8 cellular contexts compared by ENCODE assay signal in the genomic region with DNA sequence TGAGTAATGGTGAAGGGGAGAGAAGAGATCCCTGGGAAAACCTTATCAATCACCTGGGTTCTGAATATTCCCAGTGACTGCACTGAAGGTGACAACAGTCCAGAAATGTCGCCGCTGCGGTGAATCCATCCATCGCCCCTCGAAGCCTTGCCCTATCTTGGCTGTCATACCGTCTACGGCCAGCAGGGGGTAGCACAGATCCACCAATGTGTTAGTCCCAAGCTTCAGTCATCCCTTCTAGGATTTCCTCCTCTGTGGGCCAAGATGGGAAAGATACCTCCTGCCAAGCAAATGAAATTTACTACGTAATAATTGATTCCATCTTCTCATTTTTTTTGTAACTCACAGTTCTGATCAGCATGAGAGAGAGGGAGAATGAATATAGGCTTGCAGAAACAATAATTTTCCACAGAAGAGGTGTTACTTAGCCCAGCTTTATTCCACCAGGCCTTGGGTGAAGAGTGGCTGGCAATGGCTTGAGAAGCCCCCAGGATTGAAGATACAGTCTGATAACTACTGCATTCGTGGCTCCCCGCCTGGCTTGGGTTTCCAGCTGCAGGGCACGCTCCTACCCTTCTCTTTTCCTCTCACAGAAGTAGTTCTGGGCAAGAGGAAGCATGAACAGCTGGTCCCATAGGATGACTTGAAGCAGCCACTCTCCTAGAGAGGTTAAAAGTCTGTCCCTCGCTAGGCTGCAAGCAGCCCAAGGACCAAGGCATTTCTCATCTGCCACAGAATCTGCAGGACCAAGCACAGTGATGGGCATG. TPM values are rescaled to one million over a fixed set of nuclear protein-coding genes. Genes with fewer than 3 reads are reported as not detected.
DNase-seq lines count a peak whose midpoint lies in the region; ATAC-seq and TF ChIP-seq lines count a peak whose summit lies in the region.

No MANE protein-coding gene starts in this region.

- CTCF ChIA-PET in HEK293T (lab: Yijun Ruan, JAX), result interaction anchor here (0.7 to 3.2 kb wide), 17 partner anchors 9 to 174 kb away, joined by 3 to 25 read pairs (median 5); partner anchors contain the start of gene ACBD4

- H3K9me3 ChIP-seq in left lung, result no peaks in the 10 kb centered on the region

- DNase-seq in AG20443 (ENCODE audit: low spot score) (peak; percentile 85), HEK293T (ENCODE audit: extremely low spot score) (peak; percentile 86), NCI-H526 (lab: John Stamatoyannopoulos, UW) (peak; percentile 68 to 92), choroid plexus epithelial cell (ENCODE audit: low read depth) (peak; percentile 87), left lung (peak; percentile 83 to 92)
- DNase-seq in activated CD4-positive, alpha-beta T cell treated with anti-CD3 and anti-CD28 coated beads for 48 hours, result peak; percentile 93
- peak; percentile 75 to 94 for DNase-seq in stimulated activated CD4-positive, alpha-beta T cell treated with anti-CD3 and anti-CD28 coated beads, Interleukin-4, amount 100 ng/mL, for 48 hours (ENCODE audit: low read depth in 2 of 2)

- peaks cover 4 to 45% of the 10 kb centered on the region in 2 donors for H3K4me1 ChIP-seq in left lung

- H3K36me3 ChIP-seq in left lung, result peaks cover 0 to 8% of the 10 kb centered on the region in 2 donors

- TF ChIP-seq CTCF in choroid plexus epithelial cell (conservative IDR thresholded peaks at IDR 0.05; ENCODE audit: low read depth, low read length) (peak; percentile 95), left lung (IDR thresholded peaks at IDR 0.05) (peak; percentile 97 to 98)

- H3K27me3 ChIP-seq in left lung, result peaks cover 0 to 20% of the 10 kb centered on the region in 2 donors

- POLR2A ChIA-PET in HEK293T (lab: Yijun Ruan, JAX), result interaction anchor here (0.8 to 1.2 kb wide), 5 partner anchors 9 to 84 kb away, joined by 3 to 9 read pairs (median 4); partner anchors contain the start of gene ACBD4

- no peak overlapping the region for H3K27ac ChIP-seq in left lung

- ATAC-seq in left lung (peak; percentile 91), GM18502 (IDR thresholded peaks at IDR 0.05; ENCODE audit: poor library complexity, unreplicated experiment) (no peak)

- H3K4me3 ChIP-seq in choroid plexus epithelial cell (ENCODE audit: low read depth, low read length) (no peak overlapping the region), left lung (no peak overlapping the region)

- intact Hi-C loops in left lung (cut with DNase I), result loop anchor here in 1 of 2 donors (5.0 kb wide), 1 partner anchor 168 kb away; no protein-coding TSS in a partner anchor

TF ChIP-seq in HEK293T, 16 proteins besides CTCF, POLR2A, EP300 and RAD21:
- no peak for TF ChIP-seq BHLHE40 (IDR thresholded peaks at IDR 0.05; ENCODE audit: borderline replicate concordance)
- TF ChIP-seq SUZ12 (IDR thresholded peaks at IDR 0.05), result no peak
- no peak for TF ChIP-seq TARDBP (IDR thresholded peaks at IDR 0.05)
- TF ChIP-seq ELF4 (IDR thresholded peaks at IDR 0.05), result no peak

RNA-seq across cellular contexts. Expression of gene FMNL1, which starts 2.6 kb away (rescaled TPM):
- total RNA-seq in left lung, result 100 to 1,000 TPM in 1 of 2 donors, 10 to 100 TPM in 1; 42.0 to 118 TPM

RNA-seq across cellular contexts. Expression of gene SPATA32, which starts 42.8 kb away (rescaled TPM):
- not detected for total RNA-seq in left lung

RNA-seq across cellular contexts. Expression of gene HEXIM2, which starts 57.4 kb away (rescaled TPM):
- 1 to 10 TPM; 5.4 to 6.0 TPM for total RNA-seq in left lung
